ENCODE assay signal across 13 cellular contexts in genomic region chr1:25893072-25893604, GRCh38. TPM values are rescaled to one million over a fixed set of nuclear protein-coding genes. Genes with fewer than 3 reads are reported as not detected.
DNase-seq lines count a peak whose midpoint lies in the region; ATAC-seq and TF ChIP-seq lines count a peak whose summit lies in the region.
"Had no signal": no experiment of that assay in that cellular context is flagged by ENCODE, and none has a peak within 500 bp of the region (broad histone marks: within the 10 kb centered on the region; RNA-seq: fewer than 3 reads in every experiment).

No MANE protein-coding gene starts in this region.

- TSS peak; percentile 78 for BruUV-seq in HCT116 (replicated peaks; lab: Mats Ljungman, UMichigan)

- POLR2A ChIA-PET in HCT116 (lab: Charles Lee), result interaction anchor here (0.6 to 5.5 kb wide), 4 partner anchors 10 to 218 kb away, joined by 3 to 31 read pairs (median 3); partner anchors contain the start of genes PAQR7 and PDIK1L

- TF ChIP-seq CTCF in HCT116 (IDR thresholded peaks at IDR 0.05 in 2 of 3, conservative IDR thresholded peaks at IDR 0.05 in 1 of 3; ENCODE audit: borderline replicate concordance in 1 of 3, insufficient read depth in 1 of 3, low read depth in 2 of 3, low read length in 2 of 3) (no peak), left lung (IDR thresholded peaks at IDR 0.05) (no peak), suprapubic skin (IDR thresholded peaks at IDR 0.05) (no peak)

- DNase-seq in HCT116 (ENCODE audit: low read depth, low spot score) (no peak), adipocyte (ENCODE audit: low read depth) (no peak), left lung (no peak), suprapubic skin (ENCODE audit: low spot score in 2 of 2) (no peak), NCI-H69 (lab: John Stamatoyannopoulos, UW) (no peak), DMS114 treated with DMSO at 0.1 percent for 48 hours (lab: John Stamatoyannopoulos, UW; ENCODE audit: unreplicated experiment) (no peak), CD1c-positive myeloid dendritic cell (ENCODE audit: extremely low spot score) (no peak)
- no peak for DNase-seq in stimulated activated naive CD4-positive, alpha-beta T cell (lab: John Stamatoyannopoulos, UW)
- DNase-seq: activated CD4-positive, alpha-beta T cell treated with anti-CD3 and anti-CD28 coated beads, Interleukin-2, amount 50 U/mL, for 4 hours; Kasumi-1; NCI-H2029 treated with DMSO at 0.1 percent for 48 hours; NCI-H748 treated with DMSO at 0.1 percent for 48 hours had no signal

- no peak for TF ChIP-seq POLR2A in HCT116 (IDR thresholded peaks at IDR 0.05; ENCODE audit: borderline replicate concordance, extremely low read depth, insufficient read depth, insufficient read length)
- no peak for TF ChIP-seq POLR2A in suprapubic skin (IDR thresholded peaks at IDR 0.05)

- H3K27ac ChIP-seq in HCT116 (ENCODE audit: low read depth, low read length) (peak overlapping the region; percentile 94), left lung (peak overlapping the region; percentile 66 to 88), suprapubic skin (peak overlapping the region; percentile 81)

- peak overlapping the region; percentile 78 for H3K9ac ChIP-seq in HCT116 (ENCODE audit: low read length)
- peak overlapping the region; percentile 85 for H3K9ac ChIP-seq in adipocyte (ENCODE audit: low read length)

- H4K20me1 ChIP-seq in HCT116 (ENCODE audit: insufficient read depth), result no peaks in the 10 kb centered on the region

- H3K4me3 ChIP-seq in HCT116 (replicated peaks in 1 of 2; ENCODE audit: low read depth in 1 of 2, low read length in 2 of 2), result no peak overlapping the region
- H3K4me3 ChIP-seq in adipocyte (ENCODE audit: low read length), result no peak overlapping the region
- no peak overlapping the region for H3K4me3 ChIP-seq in left lung
- no peak overlapping the region for H3K4me3 ChIP-seq in suprapubic skin
- H3K4me3 ChIP-seq: upper lobe of left lung had no signal

- TF ChIP-seq EP300 in suprapubic skin (IDR thresholded peaks at IDR 0.05), result no peak

- no peaks in the 10 kb centered on the region for H3K27me3 ChIP-seq in HCT116 (ENCODE audit: insufficient read depth, low read length)
- no peaks in the 10 kb centered on the region for H3K27me3 ChIP-seq in adipocyte (replicated peaks; ENCODE audit: control insufficient read depth, insufficient read depth, low read length)
- no peaks in the 10 kb centered on the region for H3K27me3 ChIP-seq in left lung
- H3K27me3 ChIP-seq in suprapubic skin, result no peaks in the 10 kb centered on the region
- H3K27me3 ChIP-seq: upper lobe of left lung had no signal

- ATAC-seq in HCT116 (no peak), left lung (no peak)

- 84% methylated on average over 6 of the region's 6 CpGs for WGBS in suprapubic skin

- no peaks in the 10 kb centered on the region; the same call in 1 of the 2 replicates for H3K9me2 ChIP-seq in HCT116 (ENCODE audit: insufficient read depth)

- H3K9me3 ChIP-seq in HCT116 (ENCODE audit: control insufficient read depth in 1 of 2, insufficient read depth in 1 of 2, low read depth in 1 of 2, low read length in 2 of 2) (no peaks in the 10 kb centered on the region), adipocyte (ENCODE audit: control insufficient read depth, low read length) (no peaks in the 10 kb centered on the region), left lung (no peaks in the 10 kb centered on the region), suprapubic skin (no peaks in the 10 kb centered on the region)
- H3K9me3 ChIP-seq: upper lobe of left lung had no signal

- H3K79me2 ChIP-seq in HCT116 (ENCODE audit: insufficient read depth, low read length), result no peaks in the 10 kb centered on the region

- H3K4me1 ChIP-seq in HCT116 (ENCODE audit: control insufficient read depth in 1 of 2, insufficient read depth in 2 of 2, low read length in 2 of 2), result peaks cover 60 to 84% of the 10 kb centered on the region in 2 experiments
- peaks cover 38% of the 10 kb centered on the region for H3K4me1 ChIP-seq in adipocyte (ENCODE audit: control insufficient read depth, insufficient read depth, low read length)
- H3K4me1 ChIP-seq in left lung, result peaks cover 15 to 36% of the 10 kb centered on the region in 2 donors
- H3K4me1 ChIP-seq in suprapubic skin, result peaks cover 45% of the 10 kb centered on the region

- RAD21 ChIA-PET in HCT116 (lab: Charles Lee; ENCODE audit: low non-redundant PET in 1 of 2, low total read pairs in 2 of 2, uncharacterized antibody in 2 of 2, unreplicated experiment in 2 of 2), result interaction anchor here in 1 of 2 experiments (1.3 kb wide), 1 partner anchor 17 kb away, joined by 3 read pairs; the partner anchor contains the start of gene PAQR7

- CTCF ChIA-PET in HCT116 (lab: Charles Lee), result interaction anchor here (1.2 to 2.2 kb wide), 3 partner anchors 9 to 104 kb away, joined by 3 to 13 read pairs (median 12); partner anchors contain the start of genes PAFAH2 and PAQR7

- H3K36me3 ChIP-seq in HCT116 (ENCODE audit: control insufficient read depth in 1 of 2, insufficient read depth in 2 of 2, low read length in 2 of 2) (no peaks in the 10 kb centered on the region; a peak in 2 of 4 replicates), adipocyte (ENCODE audit: control insufficient read depth, insufficient read depth, low read length, severe bottlenecking) (no peaks in the 10 kb centered on the region), left lung (peaks cover 0 to under 1% of the 10 kb centered on the region in 2 donors), suprapubic skin (no peaks in the 10 kb centered on the region)
- H3K36me3 ChIP-seq: upper lobe of left lung had no signal

- intact Hi-C loops in HCT116 (cut with micrococcal nuclease), result loop anchor here (2.0 to 10.0 kb wide), 2 partner anchors 34 to 252 kb away; partner anchors contain the start of gene AUNIP
- intact Hi-C loops in left lung (cut with DNase I), result no loop called here

- peak overlapping the region; percentile 87 for H3K4me2 ChIP-seq in HCT116 (ENCODE audit: low read length)

- TF ChIP-seq RAD21 in HCT116 (IDR thresholded peaks at IDR 0.05; ENCODE audit: low read depth), result 0 out of 2 replicates have a peak, but pooled peaks have one; percentile 3

- H2AFZ ChIP-seq in HCT116 (ENCODE audit: low read depth, low read length, poor library complexity, severe bottlenecking), result no peak overlapping the region

TF ChIP-seq in HCT116, 20 proteins besides CTCF, POLR2A, EP300 and RAD21:
- TF ChIP-seq FOSL1 (IDR thresholded peaks at IDR 0.05; ENCODE audit: low read depth) (no peak), MAX (IDR thresholded peaks at IDR 0.05) (no peak), ATF3 (IDR thresholded peaks at IDR 0.05) (no peak), CBX3 (IDR thresholded peaks at IDR 0.05; ENCODE audit: low read depth) (no peak), POLR2AphosphoS5 (IDR thresholded peaks at IDR 0.05; ENCODE audit: low read depth, low read length) (no peak), ZFX (IDR thresholded peaks at IDR 0.05) (no peak), EGR1 (IDR thresholded peaks at IDR 0.05; ENCODE audit: low read depth) (no peak), ELF1 (IDR thresholded peaks at IDR 0.05; ENCODE audit: borderline replicate concordance, low read depth) (no peak)
TF ChIP-seq in HCT116: peak in this region for 0.

RNA-seq across cellular contexts. Expression of gene STMN1, which starts 13.1 kb away (rescaled TPM):
- total RNA-seq in HCT116 (2021; ENCODE audit: unreplicated experiment) (368 TPM), left lung (100 to 1,000 TPM in 1 of 2 donors, 10 to 100 TPM in 1; 50.7 to 126 TPM), suprapubic skin (10 to 100 TPM; 21.8 to 33.6 (median 28.1) TPM)
- polyA plus RNA-seq in HCT116 (2012), result 101 and 192 TPM in 2 replicates

RNA-seq across cellular contexts. Expression of gene PAQR7, which starts 17.6 kb away (rescaled TPM):
- total RNA-seq in HCT116 (2021; ENCODE audit: unreplicated experiment), result 13.1 TPM
- 12.6 and 14.9 TPM in 2 replicates for polyA plus RNA-seq in HCT116 (2012)
- total RNA-seq in left lung, result 10 to 100 TPM; 11.3 to 15.9 TPM
- 10 to 100 TPM; 14.3 to 20.9 (median 16.6) TPM for total RNA-seq in suprapubic skin

RNA-seq across cellular contexts. Expression of gene AUNIP, which starts 33.9 kb away (rescaled TPM):
- 12.1 TPM for total RNA-seq in HCT116 (2021; ENCODE audit: unreplicated experiment)
- polyA plus RNA-seq in HCT116 (2012), result 4.2 and 6.1 TPM in 2 replicates
- 1 to 10 TPM in 1 of 2 donors, under 1 TPM in 1; 0.97 to 1.2 TPM for total RNA-seq in left lung
- under 1 TPM in 3 of 4 donors, not detected in 1; 0.26 to 0.89 (median 0.49) TPM for total RNA-seq in suprapubic skin
